Comparison of ENCODE assay signal across 8 cellular contexts in genomic region chr17:30824002-30824355, GRCh38. TPM values are rescaled to one million over a fixed set of nuclear protein-coding genes. Genes with fewer than 3 reads are reported as not detected.
DNase-seq lines count a peak whose midpoint lies in the region; ATAC-seq and TF ChIP-seq lines count a peak whose summit lies in the region.

No MANE protein-coding gene starts in this region.

- H3K9me3 Mint-ChIP-seq in nephron progenitor cell: no peaks in the 10 kb centered on the region

- no peaks in the 10 kb centered on the region for H3K27me3 Mint-ChIP-seq in nephron progenitor cell (ENCODE audit: low read depth, poor library complexity)

- peak overlapping the region; percentile 58 for H3K27ac Mint-ChIP-seq in nephron progenitor cell

- H3K9me3 ChIP-seq in WERI-Rb-1 (ENCODE audit: severe bottlenecking): no peaks in the 10 kb centered on the region

- peak overlapping the region; percentile 92 for H3K27ac ChIP-seq in WERI-Rb-1

- peaks cover 4% of the 10 kb centered on the region for H3K36me3 Mint-ChIP-seq in nephron progenitor cell (ENCODE audit: low read depth)

- H3K36me3 ChIP-seq in WERI-Rb-1: no peaks in the 10 kb centered on the region; the same call in 1 of the 2 replicates

- peaks cover 25% of the 10 kb centered on the region for H3K4me1 Mint-ChIP-seq in nephron progenitor cell

- DNase-seq in WERI-Rb-1 (no peak), nephron progenitor cell (peak; percentile 36), activated gamma-delta T cell treated with Interleukin-2 at 50 U/mL for 16 hours (no peak)

- ATAC-seq in HG03432 (IDR thresholded peaks at IDR 0.05; ENCODE audit: unreplicated experiment): peak; percentile 4
- ATAC-seq in esophagus mucosa: peak; percentile 5
- ATAC-seq in HG02798 (IDR thresholded peaks at IDR 0.05; ENCODE audit: poor library complexity, unreplicated experiment): no peak
- no peak for ATAC-seq in HG03439 (IDR thresholded peaks at IDR 0.05; ENCODE audit: unreplicated experiment)

- H3K27me3 ChIP-seq in WERI-Rb-1 (ENCODE audit: insufficient read depth, low read depth, severe bottlenecking): no peaks in the 10 kb centered on the region

- TF ChIP-seq CTCF in WERI-Rb-1 (IDR thresholded peaks at IDR 0.05; ENCODE audit: low read depth, low read length) (no peak), nephron progenitor cell (IDR thresholded peaks at IDR 0.05) (no peak)

- H3K4me3 ChIP-seq in GM08714 (ENCODE audit: low read length) (peak overlapping the region; percentile 99), WERI-Rb-1 (ENCODE audit: low read depth, low read length) (peak overlapping the region; percentile 65)

- peak overlapping the region; percentile 95 for H3K4me3 Mint-ChIP-seq in nephron progenitor cell

RNA-seq across cellular contexts. Expression of gene CRLF3, which starts 0.5 kb away (rescaled TPM):
- total RNA-seq in esophagus mucosa: 17.9 TPM

RNA-seq across cellular contexts. Expression of gene ATAD5, which starts 7.8 kb away (rescaled TPM):
- total RNA-seq in esophagus mucosa: 3.8 TPM

Comparison
In these comparisons a context has a peak if more than half of its experiments do, and no peak if none do; other contexts are left out.
1. ATAC-seq: peak in HG03432 (single experiment) and esophagus mucosa (single experiment); none in HG02798 (single experiment) and HG03439 (single experiment).